In the genomic region with DNA sequence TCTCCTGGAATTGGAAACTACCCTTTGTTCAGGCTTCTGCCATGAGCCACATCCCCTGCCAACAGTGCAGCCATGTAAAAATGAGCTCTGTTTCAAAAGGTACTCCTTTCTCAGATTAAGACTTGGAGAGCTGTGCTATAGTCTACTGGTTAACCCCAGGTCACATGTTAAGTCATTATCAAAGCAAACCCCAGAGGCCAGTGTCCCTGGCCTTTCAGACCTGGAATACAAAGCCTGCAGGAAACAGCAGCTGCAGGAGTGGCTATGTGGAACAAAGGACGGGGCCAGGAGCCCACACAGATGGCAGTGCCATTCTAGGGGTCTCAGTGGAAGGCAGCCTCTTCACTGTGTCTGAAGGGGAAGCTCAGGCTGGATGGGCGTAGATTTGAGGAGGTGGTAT, we compare ENCODE assay signal across 17 cellular contexts.
"Had no signal": no experiment of that assay in that cellular context is flagged by ENCODE, and none has a peak within 500 bp of the region (broad histone marks: within the 10 kb centered on the region; RNA-seq: fewer than 3 reads in every experiment).

No MANE protein-coding gene starts in this region.

- H3K4me3 ChIP-seq: gastrocnemius medialis, ovary, stomach, thoracic aorta had no signal

- H3K9me3 Mint-ChIP-seq: activated CD4-positive, alpha-beta memory T cell treated with anti-CD3 and anti-CD28 coated beads for 36 hours; nephron progenitor cell had no signal

- H3K27ac ChIP-seq: gastrocnemius medialis, ovary, stomach, thoracic aorta had no signal

- H3K27me3 ChIP-seq: gastrocnemius medialis, ovary, stomach had no signal

- DNase-seq: activated CD4-positive, alpha-beta memory T cell treated with anti-CD3 and anti-CD28 coated beads for 36 hours; activated CD4-positive, alpha-beta T cell treated with anti-CD3 and anti-CD28 coated beads for 1 hour; activated gamma-delta T cell; activated T-cell treated with anti-CD3 and anti-CD28 coated beads, Interleukin-2, amount 50 U/mL, for 48 hours; anterior cingulate cortex; gastrocnemius medialis; islet precursor cell; nephron progenitor cell; ovary; stimulated activated CD4-positive, alpha-beta T cell treated with anti-CD3 and anti-CD28 coated beads, Interleukin-4, amount 100 ng/mL, for 4 hours; stomach; T-helper 9 cell had no signal

- H3K36me3 ChIP-seq: ovary had no signal

- H3K27me3 Mint-ChIP-seq: activated CD4-positive, alpha-beta memory T cell treated with anti-CD3 and anti-CD28 coated beads for 36 hours; activated naive CD8-positive, alpha-beta T cell had no signal

- H3K27ac Mint-ChIP-seq: activated CD4-positive, alpha-beta memory T cell treated with anti-CD3 and anti-CD28 coated beads for 36 hours; nephron progenitor cell had no signal

- H3K4me3 Mint-ChIP-seq: activated CD4-positive, alpha-beta memory T cell treated with anti-CD3 and anti-CD28 coated beads for 36 hours; activated naive CD8-positive, alpha-beta T cell; nephron progenitor cell had no signal

- H3K9me3 ChIP-seq: gastrocnemius medialis, ovary, stomach, thoracic aorta had no signal

- ATAC-seq: gastrocnemius medialis, left lobe of liver had no signal

- FAIRE-seq: bronchial epithelial cell, urothelium cell line had no signal
